ENCODE assay signal across 7 cellular contexts in genomic region chr9:35646583-35647265, GRCh38. TPM values are rescaled to one million over a fixed set of nuclear protein-coding genes. Genes with fewer than 3 reads are reported as not detected.
DNase-seq lines count a peak whose midpoint lies in the region; ATAC-seq, FAIRE-seq and TF ChIP-seq lines count a peak whose summit lies in the region.

No MANE protein-coding gene starts in this region.

- ATAC-seq in HG02943 (IDR thresholded peaks at IDR 0.05; ENCODE audit: low read depth, unreplicated experiment), result peak; percentile 79

- DNase-seq in GM18507 (ENCODE audit: extremely low spot score, insufficient read length, low read depth) (peak; percentile 91), NCI-H1694 (lab: John Stamatoyannopoulos, UW) (peak; percentile 87), T-helper 2 cell (peak; percentile 85 to 96 (median 88)), ascending aorta (ENCODE audit: low spot score in 2 of 2) (peak; percentile 66 to 96), hepatic stellate cell (ENCODE audit: low spot score) (peak; percentile 93), retina (peak; percentile 97)

- peak overlapping the region; percentile 66 to 68 for H3K4me3 ChIP-seq in ascending aorta

- peak; percentile 97 to 99 (median 97) for TF ChIP-seq CTCF in ascending aorta (IDR thresholded peaks at IDR 0.05)

- H3K36me3 ChIP-seq in ascending aorta, result no peaks in the 10 kb centered on the region

- H3K27me3 ChIP-seq in ascending aorta, result no peaks in the 10 kb centered on the region

- H3K27ac ChIP-seq in ascending aorta, result peak overlapping the region; percentile 94 to 95

- FAIRE-seq in GM18507 (lab: Jason Lieb, UNC), result peak; percentile 89

- H3K4me1 ChIP-seq in ascending aorta, result peaks cover 15 to 37% of the 10 kb centered on the region in 2 donors

- intact Hi-C loops in ascending aorta (cut with DNase I), result loop anchor here (1.0 to 10.0 kb wide), 6 partner anchors 42 to 534 kb away; partner anchors contain the start of gene RUSC2

- H3K9me3 ChIP-seq in ascending aorta, result no peaks in the 10 kb centered on the region

RNA-seq across cellular contexts. Expression of gene SIT1, which starts 4.0 kb away (rescaled TPM):
- not detected for total RNA-seq in ascending aorta

RNA-seq across cellular contexts. Expression of gene RMRP, which starts 11.1 kb away (rescaled TPM):
- 17,070 TPM for total RNA-seq in ascending aorta

RNA-seq across cellular contexts. Expression of gene CCDC107, which starts 11.4 kb away (rescaled TPM):
- total RNA-seq in ascending aorta, result 67.6 TPM

RNA-seq across cellular contexts. Expression of gene ARHGEF39, which starts 18.3 kb away (rescaled TPM):
- 1.1 TPM for total RNA-seq in ascending aorta

RNA-seq across cellular contexts. Expression of gene CA9, which starts 27.0 kb away (rescaled TPM):
- 3.9 TPM for total RNA-seq in ascending aorta

Comparison
In these comparisons a context has a peak if more than half of its experiments do, and no peak if none do; other contexts are left out.
1. Peak in every context shown above with its lines: DNase-seq, ATAC-seq, H3K4me3 ChIP-seq and H3K27ac ChIP-seq.